ENCODE assay signal across 1 cellular context in genomic region chr4:16001484-16001858, GRCh38.
A peak's percentile ranks its signal among the peaks of the same experiment; 100 is the strongest.
TF ChIP-seq lines count a peak whose summit lies in the region.

No MANE protein-coding gene starts in this region.

TF ChIP-seq in H1, 55 proteins besides CTCF, POLR2A, EP300 and RAD21 (continued from another document):
- TF ChIP-seq SIN3A (conservative IDR thresholded peaks at IDR 0.05 in 1 of 2, IDR thresholded peaks at IDR 0.05 in 1 of 2; ENCODE audit: low read depth in 1 of 2, low read length in 2 of 2) = 0 out of 4 replicates have a peak, but pooled peaks of 1 of the 2 experiments have one; percentile 29
- TF ChIP-seq KDM5A (IDR thresholded peaks at IDR 0.05; ENCODE audit: low read length) = no peak
- TF ChIP-seq YY1 (IDR thresholded peaks at IDR 0.05; ENCODE audit: low read depth, low read length) = peak; percentile 59; the same call in 1 of the 2 replicates
- peak; percentile 74; the same call in 1 of the 2 replicates for TF ChIP-seq TEAD4 (IDR thresholded peaks at IDR 0.05; ENCODE audit: low read depth, low read length)
- TF ChIP-seq CBX8 (IDR thresholded peaks at IDR 0.05; ENCODE audit: borderline replicate concordance, low read depth, low read length) = no peak
- no peak for TF ChIP-seq CTBP2 (IDR thresholded peaks at IDR 0.05; ENCODE audit: borderline replicate concordance, insufficient read depth, insufficient read length, low read length)
